9 cellular contexts compared by ENCODE assay signal in the genomic region with DNA sequence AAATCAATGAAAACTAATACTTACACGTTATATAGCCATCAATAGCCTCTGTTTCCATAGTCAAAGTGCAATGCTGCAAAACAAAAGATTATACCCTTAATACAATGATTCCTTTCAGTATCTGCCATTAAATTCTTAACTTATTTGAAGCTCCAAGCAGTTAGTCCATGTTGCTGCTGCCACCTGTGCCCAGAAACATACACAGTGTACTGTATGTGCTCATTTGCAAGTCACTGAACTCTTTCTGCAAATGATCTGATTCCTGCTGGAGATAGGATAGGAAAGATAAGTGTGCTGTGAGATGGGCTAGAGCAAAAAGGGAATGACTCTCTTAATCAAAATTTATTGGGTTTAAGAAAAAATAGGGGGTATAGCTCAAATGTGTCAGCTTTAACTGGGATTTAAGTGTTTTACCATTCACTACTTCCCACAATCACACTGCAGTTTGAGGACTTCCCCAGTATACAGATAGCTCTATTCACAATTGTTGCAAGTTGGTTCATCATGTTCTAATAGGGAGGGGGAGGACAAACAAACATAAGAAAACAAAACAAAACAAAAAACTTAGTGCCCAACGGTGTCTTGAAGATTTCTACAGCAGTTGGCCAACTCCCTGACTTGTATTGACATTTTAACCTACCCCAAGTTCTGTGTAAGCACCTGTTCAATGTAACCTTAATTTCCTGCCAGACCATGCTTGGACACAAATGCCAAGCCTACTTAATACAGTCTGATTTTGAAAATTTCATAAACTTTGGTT. TPM values are rescaled to one million over a fixed set of nuclear protein-coding genes. Genes with fewer than 3 reads are reported as not detected.
DNase-seq lines count a peak whose midpoint lies in the region; ATAC-seq and TF ChIP-seq lines count a peak whose summit lies in the region.
"Had no signal": no experiment of that assay in that cellular context is flagged by ENCODE, and none has a peak within 500 bp of the region (broad histone marks: within the 10 kb centered on the region; RNA-seq: fewer than 3 reads in every experiment).

No MANE protein-coding gene starts in this region.

- H3K4me3 Mint-ChIP-seq in GM23338 = peak overlapping the region; percentile 95

- H3K27me3 Mint-ChIP-seq in GM23338 (ENCODE audit: insufficient read depth, low read depth, poor library complexity) = peaks cover 3% of the 10 kb centered on the region

- TF ChIP-seq CTCF in GM23338 (conservative IDR thresholded peaks at IDR 0.05; ENCODE audit: low read depth in 2 of 2) (no peak), astrocyte of the cerebellum (IDR thresholded peaks at IDR 0.05; ENCODE audit: low read depth, low read length, missing control alignments) (no peak)

- peak overlapping the region; percentile 83 for H3K4me2 ChIP-seq in GM23338

- H3K36me3 ChIP-seq in GM23338 (ENCODE audit: insufficient read depth) (no peaks in the 10 kb centered on the region), muscle layer of colon (ENCODE audit: insufficient read depth, low read length) (no peaks in the 10 kb centered on the region)

- no peak overlapping the region for H3K27ac Mint-ChIP-seq in GM23338

- H3K27ac ChIP-seq in GM23338 (ENCODE audit: low read depth) (no peak overlapping the region), muscle layer of colon (ENCODE audit: low read depth, low read length) (no peak overlapping the region)

- H3F3A ChIP-seq in GM23338 (replicated peaks; ENCODE audit: low read depth) = no peaks in the 10 kb centered on the region

- H3K9me3 ChIP-seq in muscle layer of colon (ENCODE audit: low read length) = no peaks in the 10 kb centered on the region

- no peaks in the 10 kb centered on the region for H3K79me2 ChIP-seq in GM23338 (replicated peaks; ENCODE audit: insufficient read depth)

- H3K4me1 Mint-ChIP-seq in GM23338 = peaks cover 24% of the 10 kb centered on the region

- no peaks in the 10 kb centered on the region for H3K36me3 Mint-ChIP-seq in GM23338 (ENCODE audit: low read depth)

- H3K9me2 ChIP-seq in GM23338 (ENCODE audit: insufficient read depth) = no peaks in the 10 kb centered on the region

- no peak for ATAC-seq in GM23338
- no peak for ATAC-seq in HG02759 (IDR thresholded peaks at IDR 0.05; ENCODE audit: unreplicated experiment)
- ATAC-seq in HG03045 (IDR thresholded peaks at IDR 0.05; ENCODE audit: unreplicated experiment) = no peak

- DNase-seq in Ammon's horn (ENCODE audit: low spot score) (peak; percentile 68), GM23338 (ENCODE audit: low spot score) (no peak), astrocyte of the cerebellum (ENCODE audit: low read depth) (no peak), DMS79 treated with DMSO at 0.1 percent for 48 hours (lab: John Stamatoyannopoulos, UW) (no peak), NCI-H524 (lab: John Stamatoyannopoulos, UW) (no peak)
- DNase-seq: NCI-H2029 treated with DMSO at 0.1 percent for 48 hours had no signal

- H3K27me3 ChIP-seq in GM23338 (ENCODE audit: insufficient read depth) (peaks cover 9% of the 10 kb centered on the region), muscle layer of colon (ENCODE audit: control insufficient read depth in 1 of 2, insufficient read depth in 2 of 2, low read length in 2 of 2) (no peaks in the 10 kb centered on the region)

- H2AFZ ChIP-seq in GM23338 = no peak overlapping the region

- H3K4me3 ChIP-seq in GM23338 (peak overlapping the region; percentile 66), astrocyte of the cerebellum (ENCODE audit: low read depth, low read length) (peak overlapping the region; percentile 50), muscle layer of colon (ENCODE audit: low read depth in 1 of 2, low read length in 2 of 2) (peak overlapping the region in 1 of 2 donors; percentile 87)

- in situ Hi-C loops in astrocyte of the cerebellum (cut with HindIII; ENCODE audit: low sequenced_read_pairs) = no loop called here

- H3K9me3 Mint-ChIP-seq in GM23338 = no peaks in the 10 kb centered on the region

- peaks cover 17% of the 10 kb centered on the region for H3K4me1 ChIP-seq in GM23338 (ENCODE audit: insufficient read depth)
- H3K4me1 ChIP-seq in muscle layer of colon (ENCODE audit: insufficient read depth, low read length) = no peaks in the 10 kb centered on the region

- no peaks in the 10 kb centered on the region for H4K20me1 ChIP-seq in GM23338 (replicated peaks; ENCODE audit: insufficient read depth)

- peak overlapping the region; percentile 70 for H3K9ac ChIP-seq in muscle layer of colon (ENCODE audit: low read length)

TF ChIP-seq in GM23338, 12 proteins besides CTCF, POLR2A, EP300 and RAD21:
- TF ChIP-seq ZNF331 (CRISPR knock-in tag; IDR thresholded peaks at IDR 0.05; ENCODE audit: low read depth) (no peak), STAT1 (IDR thresholded peaks at IDR 0.05; ENCODE audit: unreplicated experiment) (no peak), CREB1 (CRISPR knock-in tag; IDR thresholded peaks at IDR 0.05; ENCODE audit: low read depth) (no peak), POLR2AphosphoS5 (IDR thresholded peaks at IDR 0.05; ENCODE audit: low read depth) (no peak), EZH2phosphoT487 (IDR thresholded peaks at IDR 0.05; ENCODE audit: unreplicated experiment) (no peak)

RNA-seq across cellular contexts. Expression of a gene that starts 2.7 kb away (rescaled TPM):
- total RNA-seq in GM23338 (2014; rRNA removed; shearing (Covaris generic)) = 3.1 and 10.1 TPM in 2 replicates
- 2.0 and 2.6 TPM in 2 replicates for polyA plus RNA-seq in GM23338 (2016; fragmentation: Nextera tagmentation; extraction: Ambion mirVana)
